Comparison of ENCODE assay signal across 25 cellular contexts in the genomic region with DNA sequence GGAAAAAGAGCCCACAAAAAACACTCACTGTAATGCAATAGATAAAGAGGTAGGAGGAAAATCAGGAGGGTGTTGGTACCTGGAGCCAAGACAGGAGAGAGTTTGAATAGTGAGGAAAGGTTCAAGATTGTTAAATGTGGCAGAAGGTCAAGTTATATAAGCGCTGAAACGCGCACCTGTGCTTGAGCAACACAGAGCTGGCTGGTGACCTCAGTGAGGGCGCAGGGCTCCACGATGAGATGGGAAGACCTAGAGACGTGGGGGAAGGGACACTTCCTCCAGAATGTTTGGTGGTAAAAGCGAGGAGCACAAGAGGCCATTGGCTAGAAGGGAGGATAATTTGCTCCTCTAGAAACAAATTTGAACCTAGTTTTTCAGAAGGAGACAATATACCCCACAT. TPM values are rescaled to one million over a fixed set of nuclear protein-coding genes. Genes with fewer than 3 reads are reported as not detected.
DNase-seq lines count a peak whose midpoint lies in the region; ATAC-seq, FAIRE-seq and TF ChIP-seq lines count a peak whose summit lies in the region.
"Had no signal": no experiment of that assay in that cellular context is flagged by ENCODE, and none has a peak within 500 bp of the region (broad histone marks: within the 10 kb centered on the region; RNA-seq: fewer than 3 reads in every experiment).

No MANE protein-coding gene starts in this region.

- peaks cover 6% of the 10 kb centered on the region; the same call in 1 of the 2 replicates for H3F3A ChIP-seq in GM23338 (replicated peaks; ENCODE audit: low read depth)

- H3K4me1 ChIP-seq in GM23338 (ENCODE audit: insufficient read depth) (peaks cover 6% of the 10 kb centered on the region; the same call in 1 of the 2 replicates), K562 (replicated peaks in 1 of 2; ENCODE audit: control insufficient read depth in 2 of 2, insufficient read depth in 2 of 2, low read length in 2 of 2) (peaks cover 3 to 17% of the 10 kb centered on the region in 2 experiments; a peak in 4 of 5 replicates), mucosa of descending colon (ENCODE audit: low read depth) (peaks cover 41% of the 10 kb centered on the region), small intestine (ENCODE audit: control insufficient read depth in 2 of 2, insufficient read depth in 1 of 2, low read depth in 1 of 2, low read length in 1 of 2) (peaks cover 2 to 6% of the 10 kb centered on the region in 2 donors)
- H3K4me1 ChIP-seq: A549, BE2C, HAP-1 had no signal

- no peak for TF ChIP-seq POLR2A in K562 (conservative IDR thresholded peaks at IDR 0.05)

- BruUV-seq in K562 (replicated peaks; lab: Mats Ljungman, UMichigan), result no TSS peak

- 29% methylated on average over 7 of the region's 7 CpGs for WGBS in K562 (ENCODE audit: insufficient coverage, low coverage, missing lambda C conversion rate)
- WGBS in small intestine, 3 donors, result 19 to 56% (median 29%) methylated on average over 7 of the region's 7 CpGs

- no peak overlapping the region for H3K4me3 ChIP-seq in GM23338
- H3K4me3 ChIP-seq in K562, result no peak overlapping the region
- no peak overlapping the region for H3K4me3 ChIP-seq in mucosa of descending colon
- no peak overlapping the region for H3K4me3 ChIP-seq in small intestine (ENCODE audit: low read depth in 1 of 2, low read length in 2 of 2)
- H3K4me3 ChIP-seq: A549; BLaER1 treated with 17β-estradiol and CSF1 and Interleukin-3, amounts not matched to agents 10 nM and 100 nM; HAP-1 had no signal

- peaks cover 16% of the 10 kb centered on the region for H3K4me1 Mint-ChIP-seq in GM23338

- no peaks in the 10 kb centered on the region for H3K36me3 Mint-ChIP-seq in GM23338 (ENCODE audit: low read depth)
- H3K36me3 Mint-ChIP-seq: CD4-positive, alpha-beta memory T cell had no signal

- no peaks in the 10 kb centered on the region for H3K36me3 ChIP-seq in GM23338 (ENCODE audit: insufficient read depth)
- H3K36me3 ChIP-seq in K562 (ENCODE audit: control insufficient read depth, insufficient read depth, low read length), result no peaks in the 10 kb centered on the region
- no peaks in the 10 kb centered on the region for H3K36me3 ChIP-seq in mucosa of descending colon (ENCODE audit: low read depth)
- H3K36me3 ChIP-seq in small intestine (ENCODE audit: control insufficient read depth in 2 of 2, insufficient read depth in 2 of 2, low read length in 2 of 2), result no peaks in the 10 kb centered on the region
- H3K36me3 ChIP-seq: BE2C; BLaER1 treated with 17β-estradiol and CSF1 and Interleukin-3, amounts not matched to agents 10 nM and 100 nM; HAP-1 had no signal

- no peak for TF ChIP-seq CTCF in GM23338 (conservative IDR thresholded peaks at IDR 0.05; ENCODE audit: low read depth in 2 of 2)
- no peak for TF ChIP-seq CTCF in K562 (IDR thresholded peaks at IDR 0.05 in 2 of 3, conservative IDR thresholded peaks at IDR 0.05 in 1 of 3; ENCODE audit: insufficient read depth in 2 of 3, low read depth in 1 of 3, low read length in 3 of 3)
- no peak for TF ChIP-seq CTCF in mucosa of descending colon (IDR thresholded peaks at IDR 0.05)

- in situ Hi-C loops in K562 (cut with MboI), result no loop called here

- no peaks in the 10 kb centered on the region for H3K9me1 ChIP-seq in K562 (ENCODE audit: control insufficient read depth, insufficient read depth, low read length)

- no peak for TF ChIP-seq RAD21 in K562 (CRISPR knock-in tag; conservative IDR thresholded peaks at IDR 0.05 in 1 of 2, IDR thresholded peaks at IDR 0.05 in 1 of 2)

- H3K27ac Mint-ChIP-seq in GM23338, result no peak overlapping the region
- H3K27ac Mint-ChIP-seq: CD4-positive, alpha-beta memory T cell had no signal

- H3K9ac ChIP-seq in K562 (ENCODE audit: insufficient read depth in 1 of 2, low read depth in 2 of 2, low read length in 2 of 2), result no peak overlapping the region
- H3K9ac ChIP-seq: BLaER1 treated with 17β-estradiol and CSF1 and Interleukin-3, amounts not matched to agents 10 nM and 100 nM had no signal

- H3K27me3 Mint-ChIP-seq in GM23338 (ENCODE audit: insufficient read depth, low read depth, poor library complexity), result peaks cover 27% of the 10 kb centered on the region

- H3K79me2 ChIP-seq in GM23338 (replicated peaks; ENCODE audit: insufficient read depth) (no peaks in the 10 kb centered on the region), K562 (ENCODE audit: control insufficient read depth, insufficient read depth, low read length) (peaks cover 3% of the 10 kb centered on the region; the same call in 1 of the 3 replicates)

- H3K27ac ChIP-seq in GM23338 (ENCODE audit: low read depth), result no peak overlapping the region
- H3K27ac ChIP-seq in K562 (ENCODE audit: extremely low read depth, low read depth, low read length), result no peak overlapping the region
- no peak overlapping the region for H3K27ac ChIP-seq in small intestine (ENCODE audit: low read depth in 1 of 2, low read length in 1 of 2)
- H3K27ac ChIP-seq: A549; BLaER1 treated with 17β-estradiol and CSF1 and Interleukin-3, amounts not matched to agents 10 nM and 100 nM had no signal

- peak; percentile 33 for DNase-seq in GM23338 (ENCODE audit: low spot score)
- no peak for DNase-seq in K562 (ENCODE audit: extremely low read depth in 1 of 4, low spot score in 3 of 4)
- DNase-seq in mucosa of descending colon, result peak in 1 of 3 donors; percentile 49
- DNase-seq in small intestine, result peak; percentile 31
- DNase-seq in hippocampal formation (lab: John Stamatoyannopoulos, UW), result no peak
- no peak for DNase-seq in activated CD4-positive, alpha-beta T cell treated with anti-CD3 and anti-CD28 coated beads, Interleukin-2, amount 50 U/mL, for 1 hour
- DNase-seq in NCI-H2227 (lab: John Stamatoyannopoulos, UW; ENCODE audit: unreplicated experiment), result no peak
- DNase-seq: 8988T; ACHN; AML-193; BE2C; Caco-2; CD4-positive, alpha-beta memory T cell; DMS153; DMS79; EL; GDM1; GOT3 had no signal

- CTCF ChIA-PET in K562 (lab: Yijun Ruan, JAX; ENCODE audit: low intra/inter-chr PET ratio), result no interaction called here

- H4K20me1 ChIP-seq in GM23338 (replicated peaks; ENCODE audit: insufficient read depth) (no peaks in the 10 kb centered on the region), K562 (replicated peaks; ENCODE audit: control insufficient read depth, insufficient read depth, low read length) (no peaks in the 10 kb centered on the region)

- H3K4me2 ChIP-seq in GM23338 (no peak overlapping the region), K562 (ENCODE audit: insufficient read depth, low read length) (no peak overlapping the region)
- H3K4me2 ChIP-seq: A549; BLaER1 treated with 17β-estradiol and CSF1 and Interleukin-3, amounts not matched to agents 10 nM and 100 nM had no signal

- POLR2A ChIA-PET in K562 (lab: Yijun Ruan, JAX), result interaction anchor here (0.6 kb wide), 1 partner anchor 672 kb away, joined by 6 read pairs; no protein-coding TSS in a partner anchor

- H3K9me3 ChIP-seq in K562 (replicated peaks; ENCODE audit: control insufficient read depth, insufficient read depth, low read depth, low read length) (no peaks in the 10 kb centered on the region), mucosa of descending colon (no peaks in the 10 kb centered on the region), small intestine (ENCODE audit: control insufficient read depth, low read depth) (no peaks in the 10 kb centered on the region)
- H3K9me3 ChIP-seq: A549, BE2C, Caco-2, HAP-1 had no signal

- ATAC-seq in GM23338, result no peak
- no peak for ATAC-seq in K562
- ATAC-seq in mucosa of descending colon, result peak; percentile 35
- no peak for ATAC-seq in HG03039 (IDR thresholded peaks at IDR 0.05; ENCODE audit: unreplicated experiment)
- ATAC-seq: A549 had no signal

- FAIRE-seq in K562 (lab: Jason Lieb, UNC), result peak; percentile 6
- no peak for FAIRE-seq in small intestine (lab: Jason Lieb, UNC)
- FAIRE-seq: A549, GM12891, GM18507, H54 had no signal

- no peak for TF ChIP-seq EP300 in K562 (IDR thresholded peaks at IDR 0.05; ENCODE audit: low read length)

- no peak overlapping the region for H3K4me3 Mint-ChIP-seq in GM23338
- H3K4me3 Mint-ChIP-seq: CD4-positive, alpha-beta memory T cell had no signal

- no peaks in the 10 kb centered on the region for H3K9me2 ChIP-seq in GM23338 (ENCODE audit: insufficient read depth)

- intact Hi-C loops in K562 (cut with micrococcal nuclease), result no loop called here
- intact Hi-C loops in mucosa of descending colon (cut with DNase I, micrococcal nuclease), result no loop called here

- no peaks in the 10 kb centered on the region; the same call in 2 of the 3 replicates for H3K9me3 Mint-ChIP-seq in GM23338
- H3K9me3 Mint-ChIP-seq: CD4-positive, alpha-beta memory T cell had no signal

- peak overlapping the region; percentile 19; the same call in 1 of the 2 replicates for H2AFZ ChIP-seq in GM23338
- H2AFZ ChIP-seq in K562 (ENCODE audit: low read depth, low read length), result no peak overlapping the region

- H3K27me3 ChIP-seq in GM23338 (ENCODE audit: insufficient read depth), result peaks cover 38% of the 10 kb centered on the region
- H3K27me3 ChIP-seq in K562 (ENCODE audit: control insufficient read depth in 2 of 2, insufficient read depth in 2 of 2, low read length in 2 of 2), result peaks cover 6 to 18% of the 10 kb centered on the region in 2 experiments; a peak in 4 of 5 replicates
- H3K27me3 ChIP-seq in small intestine (ENCODE audit: control insufficient read depth in 2 of 2, insufficient read depth in 2 of 2, low read length in 2 of 2), result peaks cover 4 to 7% of the 10 kb centered on the region in 2 donors

RNA-seq across cellular contexts. Expression of gene PPP1R14C, which starts 4.2 kb away (rescaled TPM):
- 0.62 and 1.4 TPM in 2 replicates for total RNA-seq in GM23338 (2014; rRNA removed; shearing (Covaris generic))
- 0.90 and 1.1 TPM in 2 replicates for polyA plus RNA-seq in GM23338 (2016; fragmentation: Nextera tagmentation; extraction: Ambion mirVana)
- 4.2 and 9.2 TPM in 2 replicates for total RNA-seq in K562 (2011; cell fraction: chromatin; rRNA removed; ENCODE audit: low replicate concordance)
- 3.2 and 3.8 TPM in 2 replicates for total RNA-seq in K562 (2011; cell fraction: nucleolus; rRNA removed)
- total RNA-seq in K562 (2011; cell fraction: nucleoplasm; rRNA removed), result 9.5 and 13.9 TPM in 2 replicates
- total RNA-seq in K562 (2014; rRNA removed), result 10.1 and 11.6 TPM in 2 replicates
- 13.0 and 15.7 TPM in 2 replicates for total RNA-seq in K562 (2014; rRNA removed; fragmentation: Illumina TruSeq; extraction: Trizol)
- total RNA-seq in K562 (2015; rRNA removed; fragmentation: Illumina TruSeq; extraction: Trizol), result 3.8 and 4.5 TPM in 2 replicates
- total RNA-seq in K562 (2021), result 14.1 and 15.6 TPM in 2 replicates
- polyA plus RNA-seq in K562 (2011; rRNA removed), result 16.6 and 21.9 TPM in 2 replicates
- 6.1 and 15.7 TPM in 2 replicates for polyA plus RNA-seq in K562 (2011; cell fraction: cytosol; rRNA removed)
- 3.4 and 8.0 TPM in 2 replicates for polyA plus RNA-seq in K562 (2011; cell fraction: nucleus; rRNA removed)
- polyA plus RNA-seq in K562 (2012), result 7.3 and 8.7 TPM in 2 replicates
- polyA plus RNA-seq in K562 (2014; fragmentation: Illumina TruSeq; extraction: Trizol), result 11.9 and 12.2 TPM in 2 replicates
- 10 to 100 TPM in 1 of 2 experiments, 1 to 10 TPM in 1; 8.1 to 14.5 TPM for polyA plus RNA-seq in K562 (2014; fragmentation: Nextera tagmentation; extraction: Ambion mirVana)
- 9.7 and 11.7 TPM in 2 replicates for polyA plus RNA-seq in K562 (2014; rRNA removed)
- polyA minus RNA-seq in K562 (2011; rRNA and poly(A)+ RNA removed), result 13.8 and 22.7 TPM in 2 replicates
- 5.2 and 5.3 TPM in 2 replicates for polyA minus RNA-seq in K562 (2011; cell fraction: cytosol; rRNA and poly(A)+ RNA removed)
- 2.8 and 5.3 TPM in 2 replicates for polyA minus RNA-seq in K562 (2011; cell fraction: nucleus; rRNA and poly(A)+ RNA removed)
- total RNA-seq in mucosa of descending colon, result 10 to 100 TPM; 11.1 to 33.5 (median 25.2) TPM
- polyA plus RNA-seq in small intestine, result 10 to 100 TPM; 10.7 to 14.3 (median 12.2) TPM
- total RNA-seq: CD4-positive, alpha-beta memory T cell had no signal
- polyA plus RNA-seq: CD4-positive, alpha-beta memory T cell had no signal

Comparison
In these comparisons a context has a peak if more than half of its experiments do, and no peak if none do; other contexts are left out.
1. DNase-seq: peak in GM23338 (single experiment) and small intestine (single experiment); none in K562 (0 of 4), hippocampal formation (0 of 2), activated CD4-positive, alpha-beta T cell treated with anti-CD3 and anti-CD28 coated beads, Interleukin-2, amount 50 U/mL, for 1 hour (single experiment) and NCI-H2227 (single experiment).